13 cellular contexts compared by ENCODE assay signal in genomic region chr3:114892117-114892870, GRCh38.
DNase-seq lines count a peak whose midpoint lies in the region; ATAC-seq and TF ChIP-seq lines count a peak whose summit lies in the region.
"Had no signal": no experiment of that assay in that cellular context is flagged by ENCODE, and none has a peak within 500 bp of the region (broad histone marks: within the 10 kb centered on the region; RNA-seq: fewer than 3 reads in every experiment).

No MANE protein-coding gene starts in this region.

- H4K20me1 ChIP-seq in PC-3 (ENCODE audit: low read length), result no peaks in the 10 kb centered on the region
- H4K20me1 ChIP-seq: BLaER1 treated with 17β-estradiol and CSF1 and Interleukin-3, amounts not matched to agents 10 nM and 100 nM had no signal

- no peaks in the 10 kb centered on the region for H3K36me3 Mint-ChIP-seq in MCF 10A (ENCODE audit: insufficient read depth, unreplicated experiment)

- H3K27ac ChIP-seq in right lobe of liver, result peak overlapping the region; percentile 45 to 81 (median 78)
- no peak overlapping the region for H3K27ac ChIP-seq in PC-3 (ENCODE audit: low read length)
- H3K27ac ChIP-seq: ascending aorta; BLaER1 treated with 17β-estradiol and CSF1 and Interleukin-3, amounts not matched to agents 10 nM and 100 nM had no signal

- no peaks in the 10 kb centered on the region for H3K4me1 Mint-ChIP-seq in MCF 10A (ENCODE audit: insufficient read depth, unreplicated experiment)

- no peaks in the 10 kb centered on the region for H3F3A ChIP-seq in PC-3 (ENCODE audit: low read length, unreplicated experiment)

- POLR2A ChIA-PET in PC-3 (lab: Charles Lee; ENCODE audit: unreplicated experiment) (no interaction called here), MCF 10A (lab: Yijun Ruan, JAX) (no interaction called here)

- H3K79me2 ChIP-seq in PC-3 (ENCODE audit: low read length), result no peaks in the 10 kb centered on the region

- H3K4me1 ChIP-seq in right lobe of liver (peaks cover 0 to 34% (median 14%) of the 10 kb centered on the region in 4 donors), PC-3 (ENCODE audit: insufficient read depth, low read length) (no peaks in the 10 kb centered on the region)
- H3K4me1 ChIP-seq: BLaER1 treated with 17β-estradiol and CSF1 and Interleukin-3, amounts not matched to agents 10 nM and 100 nM had no signal

- no peak overlapping the region for H3K4me3 ChIP-seq in right lobe of liver
- no peak overlapping the region for H3K4me3 ChIP-seq in PC-3 (ENCODE audit: low read length)
- H3K4me3 ChIP-seq: ascending aorta; BLaER1 treated with 17β-estradiol and CSF1 and Interleukin-3, amounts not matched to agents 10 nM and 100 nM; heart left ventricle had no signal

- intact Hi-C loops in right lobe of liver (cut with DNase I), result no loop called here
- intact Hi-C loops in PC-3 (cut with micrococcal nuclease), result no loop called here
- intact Hi-C loops in MCF 10A (cut with micrococcal nuclease), result no loop called here

- CTCF ChIA-PET in PC-3 (lab: Charles Lee) (interaction anchor here (0.7 kb wide), 1 partner anchor 474 kb away, joined by 3 read pairs; no protein-coding TSS in a partner anchor), MCF 10A (lab: Yijun Ruan, JAX) (no interaction called here)

- no TSS peak for BruUV-seq in PC-3 (replicated peaks; lab: Mats Ljungman, UMichigan)
- no TSS peak for BruUV-seq in MCF 10A (replicated peaks; lab: Mats Ljungman, UMichigan)

- H3K27me3 ChIP-seq in right lobe of liver (no peaks in the 10 kb centered on the region), PC-3 (ENCODE audit: low read length) (no peaks in the 10 kb centered on the region)
- H3K27me3 ChIP-seq: ascending aorta; BLaER1 treated with 17β-estradiol and CSF1 and Interleukin-3, amounts not matched to agents 10 nM and 100 nM; heart left ventricle had no signal

- DNase-seq in LHCN-M2 (ENCODE audit: low read depth) (peak; percentile 79), NCI-H2081 (lab: John Stamatoyannopoulos, UW) (peak; percentile 22 to 84), SHP77 treated with DMSO at 0.1 percent for 48 hours (lab: John Stamatoyannopoulos, UW) (peak; percentile 58), right lobe of liver (no peak), PC-3 (no peak), MCF 10A (ENCODE audit: unreplicated experiment) (no peak), cerebellum (ENCODE audit: low spot score) (no peak)
- DNase-seq: SK-N-SH had no signal

- H2AFZ ChIP-seq in PC-3 (ENCODE audit: low read length), result no peak overlapping the region

- H3K9me2 ChIP-seq in PC-3 (replicated peaks; ENCODE audit: low read length), result no peaks in the 10 kb centered on the region
- H3K9me2 ChIP-seq: SK-N-SH had no signal

- TF ChIP-seq CTCF in right lobe of liver (IDR thresholded peaks at IDR 0.05), result no peak
- no peak for TF ChIP-seq CTCF in PC-3 (conservative IDR thresholded peaks at IDR 0.05; ENCODE audit: low read depth, low read length)
- TF ChIP-seq CTCF in MCF 10A (IDR thresholded peaks at IDR 0.05; ENCODE audit: unreplicated experiment), result no peak

- no peaks in the 10 kb centered on the region for H3K9me3 ChIP-seq in right lobe of liver
- H3K9me3 ChIP-seq in PC-3 (ENCODE audit: low read length), result no peaks in the 10 kb centered on the region
- H3K9me3 ChIP-seq: ascending aorta; BLaER1 treated with 17β-estradiol and CSF1 and Interleukin-3, amounts not matched to agents 10 nM and 100 nM; heart left ventricle; SK-N-SH had no signal

- no peak overlapping the region for H3K9ac ChIP-seq in PC-3 (ENCODE audit: low read length)
- H3K9ac ChIP-seq: BLaER1 treated with 17β-estradiol and CSF1 and Interleukin-3, amounts not matched to agents 10 nM and 100 nM; SK-N-SH had no signal

- H3K27ac Mint-ChIP-seq in MCF 10A (ENCODE audit: low read depth, unreplicated experiment), result no peak overlapping the region

- no peaks in the 10 kb centered on the region for H3K36me3 ChIP-seq in right lobe of liver
- no peaks in the 10 kb centered on the region for H3K36me3 ChIP-seq in PC-3 (ENCODE audit: low read depth, low read length)
- H3K36me3 ChIP-seq: ascending aorta; BLaER1 treated with 17β-estradiol and CSF1 and Interleukin-3, amounts not matched to agents 10 nM and 100 nM; heart left ventricle had no signal

- peak; percentile 59 to 77 (median 68) for ATAC-seq in right lobe of liver
- ATAC-seq in PC-3, result no peak
- no peak for ATAC-seq in HG03521 (IDR thresholded peaks at IDR 0.05; ENCODE audit: unreplicated experiment)
- ATAC-seq: esophagus mucosa had no signal

- TF ChIP-seq POLR2A in right lobe of liver (IDR thresholded peaks at IDR 0.05), result no peak

- no peak overlapping the region for H3K4me3 Mint-ChIP-seq in MCF 10A (ENCODE audit: unreplicated experiment)

- 29% methylated on average over 2 of the region's 2 CpGs for WGBS in right lobe of liver (ENCODE audit: insufficient coverage, low coverage, low lambda C conversion rate, missing lambda C conversion rate)

- no peak overlapping the region for H3K4me2 ChIP-seq in PC-3 (ENCODE audit: low read length)
- H3K4me2 ChIP-seq: BLaER1 treated with 17β-estradiol and CSF1 and Interleukin-3, amounts not matched to agents 10 nM and 100 nM; SK-N-SH had no signal

- H3K9me3 Mint-ChIP-seq in MCF 10A (ENCODE audit: unreplicated experiment), result no peaks in the 10 kb centered on the region

- H3K27me3 Mint-ChIP-seq in MCF 10A (ENCODE audit: insufficient read depth, unreplicated experiment), result no peaks in the 10 kb centered on the region

Comparison
In these comparisons a context has a peak if more than half of its experiments do, and no peak if none do; other contexts are left out.
1. DNase-seq: peak in LHCN-M2 (single experiment), NCI-H2081 (2 of 2) and SHP77 treated with DMSO at 0.1 percent for 48 hours (single experiment); none in right lobe of liver (0 of 3), PC-3 (single experiment), MCF 10A (single experiment) and cerebellum (single experiment).
2. ATAC-seq: peak in right lobe of liver (4 of 4); none in PC-3 (single experiment) and HG03521 (single experiment).